ENCODE assay signal across 21 cellular contexts in the genomic region with DNA sequence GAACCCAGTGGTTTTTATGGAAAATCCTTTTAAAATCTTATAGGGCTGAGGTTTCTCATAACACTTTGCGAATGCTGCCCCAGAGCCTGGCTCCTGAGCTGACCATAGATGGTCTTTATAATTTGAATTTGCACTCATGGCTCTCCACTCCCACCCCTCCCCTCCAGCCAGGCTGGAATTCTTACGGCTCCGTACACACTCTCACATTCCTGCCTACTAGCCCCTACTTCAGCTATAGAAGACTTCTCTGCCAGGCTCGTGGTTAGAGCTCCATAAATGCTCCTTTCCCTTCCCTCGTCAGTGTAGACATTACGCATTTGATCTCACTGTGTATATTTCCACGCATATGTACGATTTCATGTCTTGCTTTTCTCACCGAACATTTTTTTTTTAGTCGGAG. TPM values are rescaled to one million over a fixed set of nuclear protein-coding genes. Genes with fewer than 3 reads are reported as not detected.
DNase-seq lines count a peak whose midpoint lies in the region; ATAC-seq, FAIRE-seq and TF ChIP-seq lines count a peak whose summit lies in the region.
"Had no signal": no experiment of that assay in that cellular context is flagged by ENCODE, and none has a peak within 500 bp of the region (broad histone marks: within the 10 kb centered on the region; RNA-seq: fewer than 3 reads in every experiment).

No MANE protein-coding gene starts in this region.

- peak overlapping the region; percentile 36; the same call in 1 of the 2 replicates for H3K4me2 ChIP-seq in HepG2 (ENCODE audit: low read depth, low read length)
- H3K4me2 ChIP-seq: SK-N-SH had no signal

- no peaks in the 10 kb centered on the region for H3K9me3 ChIP-seq in HepG2 (ENCODE audit: low read length)
- no peaks in the 10 kb centered on the region for H3K9me3 ChIP-seq in right lobe of liver
- H3K9me3 ChIP-seq in gastrocnemius medialis, result no peaks in the 10 kb centered on the region
- H3K9me3 ChIP-seq: MG63, SK-N-SH had no signal

- no peak for FAIRE-seq in HepG2 (lab: Jason Lieb, UNC)

- H3K27me3 Mint-ChIP-seq in progenitor cell of endocrine pancreas, result no peaks in the 10 kb centered on the region

- no peak overlapping the region for H2AFZ ChIP-seq in HepG2 (ENCODE audit: low read length)
- H2AFZ ChIP-seq: parathyroid adenoma had no signal

- H3K36me3 ChIP-seq in HepG2 (replicated peaks in 1 of 2; ENCODE audit: control insufficient read depth in 1 of 2, insufficient read depth in 2 of 2, low read length in 2 of 2) (no peaks in the 10 kb centered on the region; a peak in 1 of 5 replicates), right lobe of liver (no peaks in the 10 kb centered on the region), gastrocnemius medialis (no peaks in the 10 kb centered on the region)
- H3K36me3 ChIP-seq: MG63 had no signal

- TF ChIP-seq RAD21 in HepG2 (CRISPR knock-in tag; IDR thresholded peaks at IDR 0.05), result no peak

- CTCF ChIA-PET in HepG2 (lab: Yijun Ruan, JAX; ENCODE audit: low intra/inter-chr PET ratio, low total read pairs), result no interaction called here

- BruUV-seq in HepG2 (replicated peaks; lab: Mats Ljungman, UMichigan), result no TSS peak

- intact Hi-C loops in HepG2 (cut with micrococcal nuclease; ENCODE audit: unreplicated experiment), result no loop called here
- intact Hi-C loops in right lobe of liver (cut with DNase I), result no loop called here
- intact Hi-C loops in left ventricle myocardium superior (cut with micrococcal nuclease), result no loop called here
- intact Hi-C loops in gastrocnemius medialis (cut with DNase I; ENCODE audit: low total_unique reads), result no loop called here

- no peaks in the 10 kb centered on the region for H3K9me3 Mint-ChIP-seq in progenitor cell of endocrine pancreas (ENCODE audit: low read depth)
- H3K9me3 Mint-ChIP-seq: endodermal cell had no signal

- H3K4me1 Mint-ChIP-seq in progenitor cell of endocrine pancreas (ENCODE audit: low read depth), result peaks cover 39% of the 10 kb centered on the region

- in situ Hi-C loops in HepG2 (cut with HindIII; ENCODE audit: extremely low pct_ligation_motif_present, low pct_unique_long_range_greater_than_20kb) (no loop called here), gastrocnemius medialis (cut with MboI; ENCODE audit: low sequenced_read_pairs in 4 of 4) (no loop called here)

- H3K27ac Mint-ChIP-seq in progenitor cell of endocrine pancreas, result peak overlapping the region; percentile 82
- H3K27ac Mint-ChIP-seq: endodermal cell had no signal

- H3K27ac ChIP-seq in HepG2 (ENCODE audit: extremely low read length, insufficient read depth, low read length), result no peak overlapping the region
- no peak overlapping the region for H3K27ac ChIP-seq in right lobe of liver
- peak overlapping the region in 2 of 4 donors; percentile 16 to 69 for H3K27ac ChIP-seq in gastrocnemius medialis
- H3K27ac ChIP-seq: parathyroid adenoma had no signal

- POLR2A ChIA-PET in HepG2 (lab: Yijun Ruan, JAX), result no interaction called here

- H3K27me3 ChIP-seq in HepG2 (ENCODE audit: control insufficient read depth in 1 of 2, insufficient read depth in 2 of 2, low read length in 2 of 2) (peaks cover 3 to 16% of the 10 kb centered on the region in 2 experiments; a peak in 4 of 5 replicates), right lobe of liver (no peaks in the 10 kb centered on the region), gastrocnemius medialis (no peaks in the 10 kb centered on the region)
- H3K27me3 ChIP-seq: MG63 had no signal

- no peaks in the 10 kb centered on the region for H4K20me1 ChIP-seq in HepG2 (ENCODE audit: insufficient read depth, low read length)

- TF ChIP-seq CTCF in HepG2 (CRISPR knock-in tag; IDR thresholded peaks at IDR 0.05) (no peak), right lobe of liver (IDR thresholded peaks at IDR 0.05) (no peak), progenitor cell of endocrine pancreas (IDR thresholded peaks at IDR 0.05; ENCODE audit: unreplicated experiment) (no peak), gastrocnemius medialis (IDR thresholded peaks at IDR 0.05 in 4 of 5, conservative IDR thresholded peaks at IDR 0.05 in 1 of 5) (no peak)

- TF ChIP-seq EP300 in HepG2 (IDR thresholded peaks at IDR 0.05; ENCODE audit: low read depth in 2 of 2, low read length in 2 of 2) (no peak), HepG2 (CRISPR knock-in tag; IDR thresholded peaks at IDR 0.05; ENCODE audit: borderline replicate concordance) (no peak)

- DNase-seq in HepG2 (ENCODE audit: low spot score) (no peak), right lobe of liver (no peak), left ventricle myocardium superior (peak; percentile 8), progenitor cell of endocrine pancreas (ENCODE audit: low spot score, unreplicated experiment) (no peak), midbrain (lab: John Stamatoyannopoulos, UW) (no peak), gastrocnemius medialis (no peak)
- DNase-seq: activated CD4-positive, alpha-beta T cell treated with anti-CD3 and anti-CD28 coated beads for 48 hours; activated CD8-positive, alpha-beta memory T cell treated with anti-CD3 and anti-CD28 coated beads, Interleukin-2, amount 50 U/mL, for 4 hours; activated gamma-delta T cell treated with Interleukin-2 at 50 U/mL for 16 hours; NCI-H748 treated with DMSO at 0.1 percent for 48 hours; SK-N-SH; stimulated activated CD8-positive, alpha-beta memory T cell treated with anti-CD3 and anti-CD28 coated beads, Interleukin-4, amount 100 ng/mL, for 48 hours had no signal

- WGBS in HepG2 (ENCODE audit: low lambda C conversion rate), result 25% methylated on average over 10 of the region's 10 CpGs
- 49% methylated on average over 4 of the region's 10 CpGs for WGBS in right lobe of liver (ENCODE audit: insufficient coverage, low coverage, low lambda C conversion rate, missing lambda C conversion rate)

- no peaks in the 10 kb centered on the region for H3K36me3 Mint-ChIP-seq in progenitor cell of endocrine pancreas (ENCODE audit: insufficient read depth)

- H3K4me3 Mint-ChIP-seq in progenitor cell of endocrine pancreas (ENCODE audit: low read depth), result no peak overlapping the region
- H3K4me3 Mint-ChIP-seq: endodermal cell had no signal

- ATAC-seq in HepG2 (peak; percentile 18; the same call in 1 of the 3 replicates), right lobe of liver (no peak), left ventricle myocardium superior (no peak), GM21786 (IDR thresholded peaks at IDR 0.05; ENCODE audit: unreplicated experiment) (no peak), GM18520 (IDR thresholded peaks at IDR 0.05; ENCODE audit: unreplicated experiment) (no peak), gastrocnemius medialis (no peak)

- H3K4me3 ChIP-seq in HepG2 (replicated peaks in 1 of 3; ENCODE audit: insufficient read depth in 1 of 3, low read depth in 2 of 3, low read length in 3 of 3) (no peak overlapping the region), right lobe of liver (no peak overlapping the region), gastrocnemius medialis (no peak overlapping the region)
- H3K4me3 ChIP-seq: MG63 had no signal

- no peak for TF ChIP-seq POLR2A in HepG2 (IDR thresholded peaks at IDR 0.05; ENCODE audit: insufficient read depth in 1 of 2, low read depth in 2 of 2, low read length in 2 of 2)
- TF ChIP-seq POLR2A in right lobe of liver (IDR thresholded peaks at IDR 0.05), result no peak
- no peak for TF ChIP-seq POLR2A in gastrocnemius medialis (IDR thresholded peaks at IDR 0.05)

- H3K9ac ChIP-seq in HepG2 (ENCODE audit: insufficient read depth, low read depth, low read length), result no peak overlapping the region
- H3K9ac ChIP-seq: parathyroid adenoma, SK-N-SH had no signal

- peaks cover 79% of the 10 kb centered on the region for H3K4me1 ChIP-seq in HepG2 (ENCODE audit: insufficient read depth, low read length)
- peaks cover 0 to 4% (median 0%) of the 10 kb centered on the region in 4 donors for H3K4me1 ChIP-seq in right lobe of liver
- peaks cover 28 to 59% of the 10 kb centered on the region in 2 donors for H3K4me1 ChIP-seq in gastrocnemius medialis
- H3K4me1 ChIP-seq: parathyroid adenoma had no signal

- no peaks in the 10 kb centered on the region for H3K79me2 ChIP-seq in HepG2 (ENCODE audit: insufficient read depth, low read length)
- H3K79me2 ChIP-seq: parathyroid adenoma had no signal

RNA-seq across cellular contexts. Expression of a gene that starts 5.4 kb away (rescaled TPM):
- total RNA-seq in HepG2 (2016; rRNA removed; fragmentation: Illumina TruSeq; extraction: Trizol) (5.6 and 9.1 TPM in 2 replicates), right lobe of liver (10 to 100 TPM; 31.3 to 90.9 (median 43.7) TPM), left ventricle myocardium superior (269 TPM), progenitor cell of endocrine pancreas (656 and 657 TPM in 2 replicates), gastrocnemius medialis (100 to 1,000 TPM in 1 of 4 donors, 10 to 100 TPM in 3; 68.9 to 108 (median 83.5) TPM)
- total RNA-seq in HepG2 (2016; cell fraction: cytosol; rRNA removed; fragmentation: Illumina TruSeq; extraction: Trizol; ENCODE audit: low read depth), result 4.1 and 4.6 TPM in 2 replicates
- total RNA-seq in HepG2 (2016; cell fraction: insoluble cytoplasmic fraction; rRNA removed; fragmentation: Illumina TruSeq; extraction: Trizol), result 4.7 and 8.9 TPM in 2 replicates
- total RNA-seq in HepG2 (2016; cell fraction: membrane; rRNA removed; fragmentation: Illumina TruSeq; extraction: Trizol), result 5.4 and 5.7 TPM in 2 replicates
- total RNA-seq in HepG2 (2016; cell fraction: nucleus; rRNA removed; fragmentation: Illumina TruSeq; extraction: Trizol), result 28.3 and 31.6 TPM in 2 replicates
- 10.3 and 13.1 TPM in 2 replicates for polyA plus RNA-seq in HepG2 (2011; rRNA removed)
- 3.8 and 6.6 TPM in 2 replicates for polyA plus RNA-seq in HepG2 (2011; cell fraction: cytosol; rRNA removed)
- 128 and 235 TPM in 2 replicates for polyA plus RNA-seq in HepG2 (2011; cell fraction: nucleus; rRNA removed)
- polyA plus RNA-seq in HepG2 (2012), result 17.9 and 25.0 TPM in 2 replicates
- 1.9 TPM in 2 replicates for polyA plus RNA-seq in HepG2 (2016; cell fraction: cytosol; fragmentation: Illumina TruSeq; extraction: Trizol; ENCODE audit: low read depth)
- 7.0 and 9.8 TPM in 2 replicates for polyA plus RNA-seq in HepG2 (2016; cell fraction: insoluble cytoplasmic fraction; fragmentation: Illumina TruSeq; extraction: Trizol; ENCODE audit: low read depth)
- polyA plus RNA-seq in HepG2 (2016; cell fraction: membrane; fragmentation: Illumina TruSeq; extraction: Trizol; ENCODE audit: low read depth), result 2.8 TPM in 2 replicates
- 78.2 and 78.5 TPM in 2 replicates for polyA plus RNA-seq in HepG2 (2016; cell fraction: nucleus; fragmentation: Illumina TruSeq; extraction: Trizol; ENCODE audit: insufficient read depth, low read depth)
- 24.8 and 26.5 TPM in 2 replicates for polyA minus RNA-seq in HepG2 (2011; rRNA and poly(A)+ RNA removed; ENCODE audit: low replicate concordance)
- 17.5 and 18.6 TPM in 2 replicates for polyA minus RNA-seq in HepG2 (2011; cell fraction: cytosol; rRNA and poly(A)+ RNA removed)
- polyA minus RNA-seq in HepG2 (2011; cell fraction: nucleus; rRNA and poly(A)+ RNA removed), result 39.8 and 42.6 TPM in 2 replicates

RNA-seq across cellular contexts. Expression of a gene that starts 34.4 kb away (rescaled TPM):
- total RNA-seq in HepG2 (2016; rRNA removed; fragmentation: Illumina TruSeq; extraction: Trizol) (not detected in 2 replicates), right lobe of liver (not detected), left ventricle myocardium superior (not detected), progenitor cell of endocrine pancreas (0.58 TPM in 1 of 2 replicates, not detected in the other), gastrocnemius medialis (not detected)
- not detected in 2 replicates for total RNA-seq in HepG2 (2016; cell fraction: cytosol; rRNA removed; fragmentation: Illumina TruSeq; extraction: Trizol; ENCODE audit: low read depth)
- not detected in 2 replicates for total RNA-seq in HepG2 (2016; cell fraction: insoluble cytoplasmic fraction; rRNA removed; fragmentation: Illumina TruSeq; extraction: Trizol)
- not detected in 2 replicates for total RNA-seq in HepG2 (2016; cell fraction: membrane; rRNA removed; fragmentation: Illumina TruSeq; extraction: Trizol)
- not detected in 2 replicates for total RNA-seq in HepG2 (2016; cell fraction: nucleus; rRNA removed; fragmentation: Illumina TruSeq; extraction: Trizol)
- 0.34 TPM in 1 of 2 replicates, not detected in the other for polyA plus RNA-seq in HepG2 (2011; rRNA removed)
- 0.06 TPM in 1 of 2 replicates, not detected in the other for polyA plus RNA-seq in HepG2 (2011; cell fraction: cytosol; rRNA removed)
- 0.21 TPM in 1 of 2 replicates, not detected in the other for polyA plus RNA-seq in HepG2 (2011; cell fraction: nucleus; rRNA removed)
- 0.24 TPM in 1 of 2 replicates, not detected in the other for polyA plus RNA-seq in HepG2 (2012)
- polyA plus RNA-seq in HepG2 (2016; cell fraction: cytosol; fragmentation: Illumina TruSeq; extraction: Trizol; ENCODE audit: low read depth), result not detected in 2 replicates
- polyA plus RNA-seq in HepG2 (2016; cell fraction: insoluble cytoplasmic fraction; fragmentation: Illumina TruSeq; extraction: Trizol; ENCODE audit: low read depth), result not detected in 2 replicates
- polyA plus RNA-seq in HepG2 (2016; cell fraction: membrane; fragmentation: Illumina TruSeq; extraction: Trizol; ENCODE audit: low read depth), result not detected in 2 replicates
- not detected in 2 replicates for polyA plus RNA-seq in HepG2 (2016; cell fraction: nucleus; fragmentation: Illumina TruSeq; extraction: Trizol; ENCODE audit: insufficient read depth, low read depth)
- 0.20 TPM in 1 of 2 replicates, not detected in the other for polyA minus RNA-seq in HepG2 (2011; rRNA and poly(A)+ RNA removed; ENCODE audit: low replicate concordance)
- not detected in 2 replicates for polyA minus RNA-seq in HepG2 (2011; cell fraction: cytosol; rRNA and poly(A)+ RNA removed)
- polyA minus RNA-seq in HepG2 (2011; cell fraction: nucleus; rRNA and poly(A)+ RNA removed), result 0.52 and 1.2 TPM in 2 replicates
- total RNA-seq: A673, cerebellum, endodermal cell, fibroblast of villous mesenchyme, temporal lobe had no signal
- polyA plus RNA-seq: SK-N-SH had no signal

RNA-seq across cellular contexts. Expression of a gene that starts 59.0 kb away (rescaled TPM):
- not detected in 2 replicates for total RNA-seq in HepG2 (2016; rRNA removed; fragmentation: Illumina TruSeq; extraction: Trizol)
- total RNA-seq in HepG2 (2016; cell fraction: cytosol; rRNA removed; fragmentation: Illumina TruSeq; extraction: Trizol; ENCODE audit: low read depth), result not detected in 2 replicates
- not detected in 2 replicates for total RNA-seq in HepG2 (2016; cell fraction: insoluble cytoplasmic fraction; rRNA removed; fragmentation: Illumina TruSeq; extraction: Trizol)
- not detected in 2 replicates for total RNA-seq in HepG2 (2016; cell fraction: membrane; rRNA removed; fragmentation: Illumina TruSeq; extraction: Trizol)
- total RNA-seq in HepG2 (2016; cell fraction: nucleus; rRNA removed; fragmentation: Illumina TruSeq; extraction: Trizol), result not detected in 2 replicates
- 0.09 and 0.73 TPM in 2 replicates for polyA plus RNA-seq in HepG2 (2011; rRNA removed)
- polyA plus RNA-seq in HepG2 (2011; cell fraction: cytosol; rRNA removed), result 0.19 and 0.23 TPM in 2 replicates
- 0.27 and 0.33 TPM in 2 replicates for polyA plus RNA-seq in HepG2 (2011; cell fraction: nucleus; rRNA removed)
- polyA plus RNA-seq in HepG2 (2012), result not detected in 2 replicates
- not detected in 2 replicates for polyA plus RNA-seq in HepG2 (2016; cell fraction: cytosol; fragmentation: Illumina TruSeq; extraction: Trizol; ENCODE audit: low read depth)
- not detected in 2 replicates for polyA plus RNA-seq in HepG2 (2016; cell fraction: insoluble cytoplasmic fraction; fragmentation: Illumina TruSeq; extraction: Trizol; ENCODE audit: low read depth)
- polyA plus RNA-seq in HepG2 (2016; cell fraction: membrane; fragmentation: Illumina TruSeq; extraction: Trizol; ENCODE audit: low read depth), result not detected in 2 replicates
- not detected in 2 replicates for polyA plus RNA-seq in HepG2 (2016; cell fraction: nucleus; fragmentation: Illumina TruSeq; extraction: Trizol; ENCODE audit: insufficient read depth, low read depth)
- polyA minus RNA-seq in HepG2 (2011; rRNA and poly(A)+ RNA removed; ENCODE audit: low replicate concordance), result not detected in 2 replicates
- polyA minus RNA-seq in HepG2 (2011; cell fraction: cytosol; rRNA and poly(A)+ RNA removed), result not detected in 2 replicates
- polyA minus RNA-seq in HepG2 (2011; cell fraction: nucleus; rRNA and poly(A)+ RNA removed), result not detected in 2 replicates
- under 1 TPM in 1 of 6 experiments, not detected in 5; 0.22 TPM for total RNA-seq in right lobe of liver
- not detected for total RNA-seq in left ventricle myocardium superior
- 1.5 and 3.1 TPM in 2 replicates for total RNA-seq in progenitor cell of endocrine pancreas
- total RNA-seq in gastrocnemius medialis, result not detected
- total RNA-seq: A673, cerebellum, endodermal cell, fibroblast of villous mesenchyme, temporal lobe had no signal
- polyA plus RNA-seq: SK-N-SH had no signal
